In genomic region chr6:25389501-25389900, GRCh38 we compare ENCODE assay signal across 13 cellular contexts.
DNase-seq lines count a peak whose midpoint lies in the region; ATAC-seq, FAIRE-seq and TF ChIP-seq lines count a peak whose summit lies in the region.
"Had no signal": no experiment of that assay in that cellular context is flagged by ENCODE, and none has a peak within 500 bp of the region (broad histone marks: within the 10 kb centered on the region; RNA-seq: fewer than 3 reads in every experiment).

No MANE protein-coding gene starts in this region.

- H3K27me3 ChIP-seq in keratinocyte (ENCODE audit: control insufficient read depth, extremely low read depth, insufficient read depth, low read length) = no peaks in the 10 kb centered on the region

- H3K9me1 ChIP-seq in keratinocyte (ENCODE audit: control insufficient read depth, extremely low read depth, insufficient read depth, low read length) = no peaks in the 10 kb centered on the region

- no peak overlapping the region for H3K9ac ChIP-seq in keratinocyte (ENCODE audit: control insufficient read depth, extremely low read depth, insufficient read depth, low read length)

- H3K4me3 ChIP-seq in astrocyte of the cerebellum (ENCODE audit: low read depth, low read length) = no peak overlapping the region
- peak overlapping the region in 1 of 3 experiments; percentile 12 for H3K4me3 ChIP-seq in keratinocyte (ENCODE audit: control insufficient read depth in 2 of 3, extremely low read depth in 1 of 3, insufficient read depth in 2 of 3, low read depth in 1 of 3, low read length in 3 of 3)

- no peak for TF ChIP-seq CTCF in AG09319 (IDR thresholded peaks at IDR 0.05; ENCODE audit: low read depth, low read length)
- TF ChIP-seq CTCF in astrocyte of the cerebellum (IDR thresholded peaks at IDR 0.05; ENCODE audit: low read depth, low read length, missing control alignments) = no peak
- TF ChIP-seq CTCF in keratinocyte (optimal IDR thresholded peaks at IDR 0.05 in 1 of 3, IDR thresholded peaks at IDR 0.05 in 1 of 3, conservative IDR thresholded peaks at IDR 0.05 in 1 of 3; ENCODE audit: extremely low read depth in 1 of 3, insufficient read depth in 2 of 3, low read length in 3 of 3) = no peak

- FAIRE-seq in keratinocyte (lab: Jason Lieb, UNC) = peak; percentile 84
- FAIRE-seq: small intestine had no signal

- H4K20me1 ChIP-seq in keratinocyte (ENCODE audit: control insufficient read depth, extremely low read depth, insufficient read depth, low read length) = no peaks in the 10 kb centered on the region

- H3K79me2 ChIP-seq in keratinocyte (ENCODE audit: control insufficient read depth, insufficient read depth, low read length) = peaks cover 39% of the 10 kb centered on the region

- in situ Hi-C loops in astrocyte of the cerebellum (cut with HindIII; ENCODE audit: low sequenced_read_pairs) = no loop called here

- H3K27ac ChIP-seq in keratinocyte (ENCODE audit: control insufficient read depth, insufficient read depth, low read length) = peak overlapping the region; percentile 73

- H3K9me3 ChIP-seq in keratinocyte (ENCODE audit: control insufficient read depth, low read depth, low read length) = no peaks in the 10 kb centered on the region
- H3K9me3 ChIP-seq: Caco-2 had no signal

- peaks cover 21% of the 10 kb centered on the region for H3K4me1 ChIP-seq in keratinocyte (ENCODE audit: control insufficient read depth, extremely low read depth, insufficient read depth, low read length)
- H3K4me1 ChIP-seq: Caco-2 had no signal

- dilution Hi-C loops in keratinocyte (cut with MboI; ENCODE audit: extremely low pct_ligation_motif_present, low sequenced_read_pairs) = no loop called here

- ATAC-seq in HG03432 (IDR thresholded peaks at IDR 0.05; ENCODE audit: unreplicated experiment) = no peak
- ATAC-seq in HG02623 (IDR thresholded peaks at IDR 0.05; ENCODE audit: unreplicated experiment) = no peak
- no peak for ATAC-seq in HG02852 (IDR thresholded peaks at IDR 0.05; ENCODE audit: unreplicated experiment)

- DNase-seq in AG09319 (ENCODE audit: extremely low read depth, low read depth) (peak; percentile 20), HPDE6-E6E7 (ENCODE audit: extremely low spot score) (peak; percentile 40), astrocyte of the cerebellum (ENCODE audit: low read depth) (peak; percentile 20), keratinocyte (ENCODE audit: low read depth, low spot score) (peak; percentile 41), MV-4-11 (lab: John Stamatoyannopoulos, UW) (no peak)
- DNase-seq: activated CD8-positive, alpha-beta memory T cell treated with anti-CD3 and anti-CD28 coated beads for 24 hours; Caco-2; Kasumi-1; NCI-H510A; small intestine had no signal

- peak overlapping the region; percentile 66 for H3K4me2 ChIP-seq in keratinocyte (ENCODE audit: control insufficient read depth, extremely low read depth, insufficient read depth, low read depth, low read length)

- H3K36me3 ChIP-seq in keratinocyte (ENCODE audit: control insufficient read depth in 2 of 2, extremely low read depth in 1 of 2, insufficient read depth in 2 of 2, low read length in 2 of 2) = no peaks in the 10 kb centered on the region

- no peak overlapping the region for H2AFZ ChIP-seq in keratinocyte (ENCODE audit: control insufficient read depth, low read length)
